Comparison of ENCODE assay signal across 8 cellular contexts in genomic region chr20:543369-544152, GRCh38. TPM values are rescaled to one million over a fixed set of nuclear protein-coding genes. Genes with fewer than 3 reads are reported as not detected.
DNase-seq lines count a peak whose midpoint lies in the region; TF ChIP-seq lines count a peak whose summit lies in the region.

Gene CSNK2A1 (minus strand): TSS chr20:543790. CDS start chr20:508551, 35,239 bp downstream.

- no peaks in the 10 kb centered on the region for H3K9me3 ChIP-seq in effector memory CD4-positive, alpha-beta T cell (ENCODE audit: control insufficient read depth, low read length)

- no peak for TF ChIP-seq CTCF in GM20000 (IDR thresholded peaks at IDR 0.05; ENCODE audit: extremely low read depth, missing control alignments)

- CTCF ChIA-PET in activated CD8-positive, alpha-beta memory T cell treated with anti-CD3 and anti-CD28 coated beads for 36 hours (lab: Charles Lee): interaction anchor here (1.0 to 1.3 kb wide), 4 partner anchors 53 to 219 kb away, joined by 3 read pairs; no protein-coding TSS in a partner anchor

- H3K27me3 ChIP-seq in effector memory CD4-positive, alpha-beta T cell (replicated peaks; ENCODE audit: control insufficient read depth, insufficient read depth, low read length, poor library complexity, severe bottlenecking): no peaks in the 10 kb centered on the region

- DNase-seq in CMK (ENCODE audit: low read depth) (peak; percentile 94), GM20000 (ENCODE audit: low spot score) (peak; percentile 94), HT-29 (ENCODE audit: low spot score) (peak; percentile 98), NOMO-1 (lab: John Stamatoyannopoulos, UW; ENCODE audit: unreplicated experiment in 2 of 2) (peak; percentile 87 to 92), lung microvascular endothelial cell (ENCODE audit: low read depth in 2 of 2) (peak; percentile 96 to 97)
- DNase-seq in effector memory CD4-positive, alpha-beta T cell: peak; percentile 89 to 93 (median 90)
- peak; percentile 89 to 91 (median 90) for DNase-seq in stimulated activated CD4-positive, alpha-beta T cell treated with anti-CD3 and anti-CD28 coated beads, TNF-alpha, amount 100 ng/mL, for 48 hours (ENCODE audit: low read depth in 3 of 3)

- no peaks in the 10 kb centered on the region for H3K36me3 ChIP-seq in effector memory CD4-positive, alpha-beta T cell (ENCODE audit: control insufficient read depth, insufficient read depth, low read length)

- POLR2A ChIA-PET in activated CD8-positive, alpha-beta memory T cell treated with anti-CD3 and anti-CD28 coated beads for 36 hours (lab: Charles Lee): interaction anchor here (0.8 to 1.6 kb wide), 6 partner anchors 9 to 290 kb away, joined by 3 to 17 read pairs (median 4); no protein-coding TSS in a partner anchor

- peaks cover 7% of the 10 kb centered on the region for H3K4me1 ChIP-seq in effector memory CD4-positive, alpha-beta T cell (ENCODE audit: control insufficient read depth, insufficient read depth, low read length, poor library complexity, severe bottlenecking)

- H3K27ac ChIP-seq in effector memory CD4-positive, alpha-beta T cell (ENCODE audit: insufficient read depth, low read length, poor library complexity, severe bottlenecking): peak within 1 kb of the TSS; percentile 87

- H3K4me3 ChIP-seq in effector memory CD4-positive, alpha-beta T cell (ENCODE audit: insufficient read depth, low read depth, low read length, poor library complexity, severe bottlenecking): peak within 1 kb of the TSS; percentile 96

RNA-seq across cellular contexts. Expression of gene CSNK2A1, which starts in this region (rescaled TPM):
- total RNA-seq in HT-29 (2014; rRNA removed; shearing (Covaris generic)): 81.7 and 89.6 TPM in 2 replicates
- 100 to 1,000 TPM; 173 to 179 TPM for total RNA-seq in activated CD8-positive, alpha-beta memory T cell treated with anti-CD3 and anti-CD28 coated beads for 36 hours
- total RNA-seq in lung microvascular endothelial cell: 63.0 and 74.8 TPM in 2 replicates

Comparison
In these comparisons a context has a peak if more than half of its experiments do, and no peak if none do; other contexts are left out.
1. Peak in every context shown above with its lines: DNase-seq, H3K4me3 ChIP-seq and H3K27ac ChIP-seq.